14 cellular contexts compared by ENCODE assay signal in genomic region chr12:77954156-77954555, GRCh38.
"Had no signal": no experiment of that assay in that cellular context is flagged by ENCODE, and none has a peak within 500 bp of the region (broad histone marks: within the 10 kb centered on the region; RNA-seq: fewer than 3 reads in every experiment).

No MANE protein-coding gene starts in this region.

- ATAC-seq: activated CD4-positive, CD25-positive, alpha-beta regulatory T cell treated with anti-CD3 and anti-CD28 coated beads, Interleukin-2, amount 50 U/mL, for 24 hours; gastroesophageal sphincter; psoas muscle; right lobe of liver; stimulated activated naive CD8-positive, alpha-beta T cell treated with anti-CD3 and anti-CD28 coated beads, Interleukin-15, Interleukin-2, amounts not matched to agents 100 U/mL and 50 U/mL, for 24 hours had no signal

- H3K4me3 ChIP-seq: dorsolateral prefrontal cortex, esophagus muscularis mucosa, gastroesophageal sphincter, psoas muscle, right lobe of liver, suprapubic skin, upper lobe of left lung had no signal

- DNase-seq: activated effector memory CD4-positive, alpha-beta T cell treated with Interleukin-2 at 50 U/mL for 16 hours; activated T-cell treated with anti-CD3 and anti-CD28 coated beads, Interleukin-2, amount 50 U/mL, for 1 hour; brain microvascular endothelial cell; dorsolateral prefrontal cortex; nephron progenitor cell; psoas muscle; right lobe of liver; stimulated activated CD4-positive, alpha-beta T cell treated with anti-CD3 and anti-CD28 coated beads, Interleukin-12 subunit alpha, Interleukin-12 subunit beta, amount 100 ng/mL, for 4 hours; stimulated activated naive CD8-positive, alpha-beta T cell treated with anti-CD3 and anti-CD28 coated beads, Interleukin-15, Interleukin-2, amounts not matched to agents 100 U/mL and 50 U/mL, for 24 hours; upper lobe of left lung had no signal

- H3K27me3 ChIP-seq: brain microvascular endothelial cell, dorsolateral prefrontal cortex, esophagus muscularis mucosa, gastroesophageal sphincter, right lobe of liver, suprapubic skin, upper lobe of left lung had no signal

- H3K36me3 ChIP-seq: esophagus muscularis mucosa, gastroesophageal sphincter, right lobe of liver, suprapubic skin, upper lobe of left lung had no signal

- H3K27ac ChIP-seq: brain microvascular endothelial cell, dorsolateral prefrontal cortex, esophagus muscularis mucosa, gastroesophageal sphincter, psoas muscle, right lobe of liver, suprapubic skin, upper lobe of left lung had no signal

- H3K9me3 ChIP-seq: esophagus muscularis mucosa, gastroesophageal sphincter, psoas muscle, right lobe of liver, suprapubic skin, upper lobe of left lung had no signal

- H3K4me1 ChIP-seq: esophagus muscularis mucosa, gastroesophageal sphincter, psoas muscle, right lobe of liver, suprapubic skin, upper lobe of left lung had no signal
